In the genomic region with DNA sequence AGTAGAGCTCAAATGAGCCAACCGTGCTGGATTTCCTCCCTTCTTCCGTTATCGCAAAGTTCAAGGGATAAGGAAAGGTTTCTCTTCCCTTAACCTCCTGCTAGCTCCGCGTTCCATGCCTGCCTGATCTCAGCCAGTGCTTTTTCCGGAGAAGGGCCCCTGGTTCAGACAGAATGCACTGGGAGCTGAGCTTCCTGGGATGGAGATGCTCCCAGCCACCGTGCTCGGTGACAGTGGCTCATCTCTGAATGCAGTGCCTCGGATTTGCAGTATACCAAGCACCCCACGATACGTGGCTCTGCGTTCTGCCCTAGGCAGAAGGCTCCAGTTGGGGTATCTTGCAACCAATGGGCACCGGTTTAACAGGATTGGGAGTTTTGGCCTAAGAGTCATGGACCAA, we compare ENCODE assay signal across 1 cellular context.
TF ChIP-seq lines count a peak whose summit lies in the region.

No MANE protein-coding gene starts in this region.

TF ChIP-seq in GM23338, 12 proteins besides CTCF, POLR2A, EP300 and RAD21 (continued from another document):
- TF ChIP-seq, protein P1, sequence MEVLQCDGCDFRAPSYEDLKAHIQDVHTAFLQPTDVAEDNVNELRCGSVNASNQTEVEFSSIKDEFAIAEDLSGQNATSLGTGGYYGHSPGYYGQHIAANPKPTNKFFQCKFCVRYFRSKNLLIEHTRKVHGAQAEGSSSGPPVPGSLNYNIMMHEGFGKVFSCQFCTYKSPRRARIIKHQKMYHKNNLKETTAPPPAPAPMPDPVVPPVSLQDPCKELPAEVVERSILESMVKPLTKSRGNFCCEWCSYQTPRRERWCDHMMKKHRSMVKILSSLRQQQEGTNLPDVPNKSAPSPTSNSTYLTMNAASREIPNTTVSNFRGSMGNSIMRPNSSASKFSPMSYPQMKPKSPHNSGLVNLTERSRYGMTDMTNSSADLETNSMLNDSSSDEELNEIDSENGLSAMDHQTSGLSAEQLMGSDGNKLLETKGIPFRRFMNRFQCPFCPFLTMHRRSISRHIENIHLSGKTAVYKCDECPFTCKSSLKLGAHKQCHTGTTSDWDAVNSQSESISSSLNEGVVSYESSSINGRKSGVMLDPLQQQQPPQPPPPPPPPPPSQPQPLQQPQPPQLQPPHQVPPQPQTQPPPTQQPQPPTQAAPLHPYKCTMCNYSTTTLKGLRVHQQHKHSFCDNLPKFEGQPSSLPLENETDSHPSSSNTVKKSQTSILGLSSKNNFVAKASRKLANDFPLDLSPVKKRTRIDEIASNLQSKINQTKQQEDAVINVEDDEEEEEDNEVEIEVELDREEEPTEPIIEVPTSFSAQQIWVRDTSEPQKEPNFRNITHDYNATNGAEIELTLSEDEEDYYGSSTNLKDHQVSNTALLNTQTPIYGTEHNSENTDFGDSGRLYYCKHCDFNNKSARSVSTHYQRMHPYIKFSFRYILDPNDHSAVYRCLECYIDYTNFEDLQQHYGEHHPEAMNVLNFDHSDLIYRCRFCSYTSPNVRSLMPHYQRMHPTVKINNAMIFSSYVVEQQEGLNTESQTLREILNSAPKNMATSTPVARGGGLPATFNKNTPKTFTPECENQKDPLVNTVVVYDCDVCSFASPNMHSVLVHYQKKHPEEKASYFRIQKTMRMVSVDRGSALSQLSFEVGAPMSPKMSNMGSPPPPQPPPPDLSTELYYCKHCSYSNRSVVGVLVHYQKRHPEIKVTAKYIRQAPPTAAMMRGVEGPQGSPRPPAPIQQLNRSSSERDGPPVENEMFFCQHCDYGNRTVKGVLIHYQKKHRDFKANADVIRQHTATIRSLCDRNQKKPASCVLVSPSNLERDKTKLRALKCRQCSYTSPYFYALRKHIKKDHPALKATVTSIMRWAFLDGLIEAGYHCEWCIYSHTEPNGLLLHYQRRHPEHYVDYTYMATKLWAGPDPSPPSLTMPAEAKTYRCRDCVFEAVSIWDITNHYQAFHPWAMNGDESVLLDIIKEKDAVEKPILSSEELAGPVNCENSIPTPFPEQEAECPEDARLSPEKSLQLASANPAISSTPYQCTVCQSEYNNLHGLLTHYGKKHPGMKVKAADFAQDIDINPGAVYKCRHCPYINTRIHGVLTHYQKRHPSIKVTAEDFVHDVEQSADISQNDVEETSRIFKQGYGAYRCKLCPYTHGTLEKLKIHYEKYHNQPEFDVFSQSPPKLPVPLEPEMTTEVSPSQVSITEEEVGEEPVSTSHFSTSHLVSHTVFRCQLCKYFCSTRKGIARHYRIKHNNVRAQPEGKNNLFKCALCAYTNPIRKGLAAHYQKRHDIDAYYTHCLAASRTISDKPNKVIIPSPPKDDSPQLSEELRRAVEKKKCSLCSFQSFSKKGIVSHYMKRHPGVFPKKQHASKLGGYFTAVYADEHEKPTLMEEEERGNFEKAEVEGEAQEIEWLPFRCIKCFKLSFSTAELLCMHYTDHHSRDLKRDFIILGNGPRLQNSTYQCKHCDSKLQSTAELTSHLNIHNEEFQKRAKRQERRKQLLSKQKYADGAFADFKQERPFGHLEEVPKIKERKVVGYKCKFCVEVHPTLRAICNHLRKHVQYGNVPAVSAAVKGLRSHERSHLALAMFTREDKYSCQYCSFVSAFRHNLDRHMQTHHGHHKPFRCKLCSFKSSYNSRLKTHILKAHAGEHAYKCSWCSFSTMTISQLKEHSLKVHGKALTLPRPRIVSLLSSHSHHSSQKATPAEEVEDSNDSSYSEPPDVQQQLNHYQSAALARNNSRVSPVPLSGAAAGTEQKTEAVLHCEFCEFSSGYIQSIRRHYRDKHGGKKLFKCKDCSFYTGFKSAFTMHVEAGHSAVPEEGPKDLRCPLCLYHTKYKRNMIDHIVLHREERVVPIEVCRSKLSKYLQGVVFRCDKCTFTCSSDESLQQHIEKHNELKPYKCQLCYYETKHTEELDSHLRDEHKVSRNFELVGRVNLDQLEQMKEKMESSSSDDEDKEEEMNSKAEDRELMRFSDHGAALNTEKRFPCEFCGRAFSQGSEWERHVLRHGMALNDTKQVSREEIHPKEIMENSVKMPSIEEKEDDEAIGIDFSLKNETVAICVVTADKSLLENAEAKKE (CRISPR knock-in tag; IDR thresholded peaks at IDR 0.05) = no peak
